ENCODE assay signal across 21 cellular contexts in the genomic region with DNA sequence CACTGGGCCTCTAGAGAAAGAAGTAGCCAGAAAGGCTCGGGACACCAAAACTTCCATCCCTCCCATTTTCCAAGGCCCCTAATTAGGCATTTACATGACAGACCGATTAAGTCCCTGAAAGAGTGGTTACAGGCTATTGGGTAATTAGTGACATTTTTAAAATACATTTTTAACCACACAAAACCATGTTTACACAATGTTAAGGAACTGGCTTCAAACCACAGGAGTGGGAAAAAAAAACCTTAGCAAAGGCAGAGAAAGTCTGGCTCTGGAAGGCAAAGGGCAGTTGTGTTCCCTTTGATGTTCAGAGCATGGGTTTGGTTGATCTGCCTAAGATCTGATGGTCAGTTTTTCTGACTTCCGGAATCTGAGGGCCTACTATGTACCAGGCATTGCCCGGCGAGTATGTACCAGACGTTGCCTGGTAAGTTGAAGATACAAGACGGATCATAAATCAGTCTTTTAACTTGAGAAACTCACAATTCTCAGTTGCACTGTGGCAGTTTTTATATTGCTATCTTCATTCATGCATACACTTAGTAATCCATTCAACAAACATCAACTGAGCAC.
"Had no signal": no experiment of that assay in that cellular context is flagged by ENCODE, and none has a peak within 500 bp of the region (broad histone marks: within the 10 kb centered on the region; RNA-seq: fewer than 3 reads in every experiment).

No MANE protein-coding gene starts in this region.

- DNase-seq: activated naive CD4-positive, alpha-beta T cell; activated naive CD8-positive, alpha-beta T cell treated with anti-CD3 and anti-CD28 coated beads for 36 hours; activated T-cell treated with anti-CD3 and anti-CD28 coated beads, Interleukin-2, amount 50 U/mL, for 1 hour; amygdala; glutamatergic neuron; immature natural killer cell; left ventricle myocardium inferior; naive thymus-derived CD8-positive, alpha-beta T cell; ovary; stimulated activated CD4-positive, alpha-beta T cell treated with anti-CD3 and anti-CD28 coated beads, Interleukin-1b, Interleukin-23, amount 100 ng/mL, for 48 hours; substantia nigra; T-helper 1 cell; T-helper 9 cell; thyroid gland had no signal

- H3K36me3 ChIP-seq: left ventricle myocardium inferior, neutrophil, ovary, prostate gland, thyroid gland had no signal

- H3K27ac Mint-ChIP-seq: activated naive CD8-positive, alpha-beta T cell treated with anti-CD3 and anti-CD28 coated beads for 36 hours; activated T-helper 2 cell treated with anti-CD3 and anti-CD28 coated beads, Interferon-gamma antibody, Interleukin-2, Interleukin-4, amounts not matched to agents 10 μg/mL and 5 μg/mL and 100 μg/mL, durations not matched to agents 14 hours and 24 hours and 36 hours; mesothelial cell of epicardium; naive thymus-derived CD8-positive, alpha-beta T cell; stimulated activated naive CD8-positive, alpha-beta T cell treated with anti-CD3 and anti-CD28 coated beads, Interleukin-15, Interleukin-2, amounts not matched to agents 100 ng/mL and 50 ng/mL, for 24 hours; WTC11 had no signal

- H3K4me3 ChIP-seq: hepatocyte, left ventricle myocardium inferior, ovary, prostate gland, thyroid gland had no signal

- H3K4me1 Mint-ChIP-seq: activated naive CD8-positive, alpha-beta T cell treated with anti-CD3 and anti-CD28 coated beads for 36 hours; immature natural killer cell; naive thymus-derived CD8-positive, alpha-beta T cell had no signal

- H3K4me3 Mint-ChIP-seq: activated naive CD8-positive, alpha-beta T cell treated with anti-CD3 and anti-CD28 coated beads for 36 hours; immature natural killer cell; mesothelial cell of epicardium; naive thymus-derived CD8-positive, alpha-beta T cell; stimulated activated naive CD8-positive, alpha-beta T cell treated with anti-CD3 and anti-CD28 coated beads, Interleukin-15, Interleukin-2, amounts not matched to agents 100 ng/mL and 50 ng/mL, for 24 hours; WTC11 had no signal

- ATAC-seq: naive thymus-derived CD8-positive, alpha-beta T cell; WTC11 had no signal

- H3K36me3 Mint-ChIP-seq: activated naive CD8-positive, alpha-beta T cell treated with anti-CD3 and anti-CD28 coated beads for 36 hours; immature natural killer cell had no signal

- H3K27me3 ChIP-seq: hepatocyte, neutrophil, ovary, thyroid gland had no signal
